In the genomic region with DNA sequence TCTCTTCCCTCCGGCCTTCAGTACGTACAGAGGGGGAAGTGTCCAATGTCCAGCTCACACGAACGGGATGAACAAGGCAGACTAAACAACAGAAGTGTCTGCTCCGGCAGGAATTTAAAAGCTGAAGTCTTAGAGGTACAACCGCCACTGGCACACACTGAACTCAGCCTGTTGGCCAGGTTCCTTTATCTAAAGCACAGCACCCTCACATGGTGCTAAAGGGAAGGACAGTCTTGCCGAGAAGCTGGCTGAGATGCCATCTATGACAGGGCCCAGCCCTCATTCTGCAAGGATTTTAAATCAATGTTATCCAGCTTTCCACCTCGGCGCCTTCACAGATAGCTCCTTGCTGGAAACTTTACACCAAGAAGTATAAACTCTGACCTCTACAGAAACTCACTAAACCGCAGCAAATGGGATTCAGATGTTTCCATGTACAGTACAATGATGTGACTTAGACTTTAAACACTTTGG, we compare ENCODE assay signal across 9 cellular contexts. TPM values are rescaled to one million over a fixed set of nuclear protein-coding genes. Genes with fewer than 3 reads are reported as not detected.
DNase-seq lines count a peak whose midpoint lies in the region; ATAC-seq and TF ChIP-seq lines count a peak whose summit lies in the region.
"Had no signal": no experiment of that assay in that cellular context is flagged by ENCODE, and none has a peak within 500 bp of the region (broad histone marks: within the 10 kb centered on the region; RNA-seq: fewer than 3 reads in every experiment).

No MANE protein-coding gene starts in this region.

- H3K4me1 ChIP-seq in adipocyte (ENCODE audit: control insufficient read depth, insufficient read depth, low read length) (peaks cover 2% of the 10 kb centered on the region), left ventricle myocardium inferior (peaks cover 5% of the 10 kb centered on the region)

- peak; percentile 35 for ATAC-seq in HG03565 (IDR thresholded peaks at IDR 0.05; ENCODE audit: unreplicated experiment)
- ATAC-seq in HG02798 (IDR thresholded peaks at IDR 0.05; ENCODE audit: poor library complexity, unreplicated experiment): no peak
- no peak for ATAC-seq in GM18870 (IDR thresholded peaks at IDR 0.05; ENCODE audit: unreplicated experiment)

- DNase-seq in DMS114 treated with DMSO at 0.1 percent for 48 hours (lab: John Stamatoyannopoulos, UW; ENCODE audit: unreplicated experiment) (peak; percentile 41), RPMI7951 (ENCODE audit: low read depth) (peak; percentile 54), adipocyte (ENCODE audit: low read depth) (peak; percentile 3), left ventricle myocardium inferior (no peak), renal cortical epithelial cell (ENCODE audit: low read depth) (peak; percentile 76)

- TF ChIP-seq CTCF in left ventricle myocardium inferior (IDR thresholded peaks at IDR 0.05; ENCODE audit: borderline replicate concordance): peak; percentile 79

- H3K4me3 ChIP-seq in adipocyte (ENCODE audit: low read length): no peak overlapping the region
- H3K4me3 ChIP-seq in left ventricle myocardium inferior: no peak overlapping the region
- H3K4me3 ChIP-seq: SK-N-MC had no signal

- H3K9ac ChIP-seq in adipocyte (ENCODE audit: low read length): no peak overlapping the region

- no peaks in the 10 kb centered on the region for H3K9me3 ChIP-seq in adipocyte (ENCODE audit: control insufficient read depth, low read length)
- H3K9me3 ChIP-seq in left ventricle myocardium inferior (replicated peaks): no peaks in the 10 kb centered on the region

- no peak overlapping the region for H3K27ac ChIP-seq in left ventricle myocardium inferior (replicated peaks)
- H3K27ac ChIP-seq: SK-N-MC had no signal

- intact Hi-C loops in left ventricle myocardium inferior (cut with micrococcal nuclease): no loop called here

- H3K27me3 ChIP-seq in adipocyte (replicated peaks; ENCODE audit: control insufficient read depth, insufficient read depth, low read length) (peaks cover 51% of the 10 kb centered on the region), left ventricle myocardium inferior (ENCODE audit: low read depth) (peaks cover 40% of the 10 kb centered on the region)

- H3K36me3 ChIP-seq in adipocyte (ENCODE audit: control insufficient read depth, insufficient read depth, low read length, severe bottlenecking): no peaks in the 10 kb centered on the region
- H3K36me3 ChIP-seq in left ventricle myocardium inferior: no peaks in the 10 kb centered on the region

RNA-seq across cellular contexts. Expression of a gene that starts 2.8 kb away (rescaled TPM):
- 1.6 and 2.7 TPM in 2 replicates for total RNA-seq in RPMI7951 (2014; rRNA removed; shearing (Covaris generic))
- total RNA-seq in left ventricle myocardium inferior: 0.99 TPM
- 1.4 and 1.5 TPM in 2 replicates for total RNA-seq in renal cortical epithelial cell
